9 cellular contexts compared by ENCODE assay signal in genomic region chr3:185460719-185461350, GRCh38. TPM values are rescaled to one million over a fixed set of nuclear protein-coding genes. Genes with fewer than 3 reads are reported as not detected.
DNase-seq lines count a peak whose midpoint lies in the region; ATAC-seq and TF ChIP-seq lines count a peak whose summit lies in the region.
"Had no signal": no experiment of that assay in that cellular context is flagged by ENCODE, and none has a peak within 500 bp of the region (broad histone marks: within the 10 kb centered on the region; RNA-seq: fewer than 3 reads in every experiment).

No MANE protein-coding gene starts in this region.

- H3K4me1 Mint-ChIP-seq in activated T-helper 17 cell treated with anti-CD3 and anti-CD28 coated beads, Interleukin-2, amount 50 U/mL, for 72 hours = no peaks in the 10 kb centered on the region

- no peaks in the 10 kb centered on the region for H3F3A ChIP-seq in PC-3 (ENCODE audit: low read length, unreplicated experiment)

- no peaks in the 10 kb centered on the region for H3K27me3 Mint-ChIP-seq in activated T-helper 17 cell treated with anti-CD3 and anti-CD28 coated beads, Interleukin-2, amount 50 U/mL, for 72 hours

- H3K9me3 ChIP-seq in PC-3 (ENCODE audit: low read length) (no peaks in the 10 kb centered on the region), testis (no peaks in the 10 kb centered on the region), body of pancreas (no peaks in the 10 kb centered on the region)

- no peaks in the 10 kb centered on the region for H3K9me2 ChIP-seq in PC-3 (replicated peaks; ENCODE audit: low read length)

- 58 to 67% methylated on average over 6 of the region's 6 CpGs for WGBS in testis, 2 donors
- 81 to 87% methylated on average over 6 of the region's 6 CpGs for WGBS in body of pancreas, 2 donors

- no peak overlapping the region for H3K4me2 ChIP-seq in PC-3 (ENCODE audit: low read length)

- no peaks in the 10 kb centered on the region for H3K27me3 ChIP-seq in PC-3 (ENCODE audit: low read length)
- no peaks in the 10 kb centered on the region for H3K27me3 ChIP-seq in testis
- no peaks in the 10 kb centered on the region for H3K27me3 ChIP-seq in body of pancreas

- H4K20me1 ChIP-seq in PC-3 (ENCODE audit: low read length) = no peaks in the 10 kb centered on the region

- no peak overlapping the region for H3K27ac ChIP-seq in PC-3 (ENCODE audit: low read length)
- no peak overlapping the region for H3K27ac ChIP-seq in testis
- no peak overlapping the region for H3K27ac ChIP-seq in body of pancreas

- TF ChIP-seq CTCF in PC-3 (conservative IDR thresholded peaks at IDR 0.05; ENCODE audit: low read depth, low read length) (peak; percentile 83), testis (IDR thresholded peaks at IDR 0.05) (peak; percentile 25 to 44 (median 29)), body of pancreas (IDR thresholded peaks at IDR 0.05) (peak in 3 of 7 experiments; percentile 14 to 24 (median 21))

- H3K4me3 ChIP-seq in PC-3 (ENCODE audit: low read length) (no peak overlapping the region), testis (no peak overlapping the region), body of pancreas (no peak overlapping the region)

- H3K27ac Mint-ChIP-seq in activated T-helper 17 cell treated with anti-CD3 and anti-CD28 coated beads, Interleukin-2, amount 50 U/mL, for 72 hours = no peak overlapping the region

- H3K4me1 ChIP-seq in PC-3 (ENCODE audit: insufficient read depth, low read length) (no peaks in the 10 kb centered on the region), testis (no peaks in the 10 kb centered on the region), body of pancreas (no peaks in the 10 kb centered on the region)

- no peak overlapping the region for H3K9ac ChIP-seq in PC-3 (ENCODE audit: low read length)

- ATAC-seq in PC-3 (peak; percentile 72), HG03139 (IDR thresholded peaks at IDR 0.05; ENCODE audit: unreplicated experiment) (no peak), body of pancreas (no peak)
- ATAC-seq in activated T-helper 17 cell treated with anti-CD3 and anti-CD28 coated beads, Interleukin-2, amount 50 U/mL, for 72 hours (replicated peaks) = no peak

- H3K79me2 ChIP-seq in PC-3 (ENCODE audit: low read length) = no peaks in the 10 kb centered on the region

- TF ChIP-seq POLR2A in testis (IDR thresholded peaks at IDR 0.05) (no peak), body of pancreas (IDR thresholded peaks at IDR 0.05) (no peak)

- no peak overlapping the region for H3K4me3 Mint-ChIP-seq in activated T-helper 17 cell treated with anti-CD3 and anti-CD28 coated beads, Interleukin-2, amount 50 U/mL, for 72 hours

- intact Hi-C loops in PC-3 (cut with micrococcal nuclease) = loop anchor here (1.0 to 5.0 kb wide), 2 partner anchors 98 to 116 kb away; no protein-coding TSS in a partner anchor
- intact Hi-C loops in testis (cut with DNase I; ENCODE audit: low total_unique reads) = no loop called here
- intact Hi-C loops in body of pancreas (cut with DNase I) = no loop called here

- POLR2A ChIA-PET in PC-3 (lab: Charles Lee; ENCODE audit: unreplicated experiment) = interaction anchor here (0.6 kb wide), 1 partner anchor 98 kb away, joined by 3 read pairs; no protein-coding TSS in a partner anchor

- H3K36me3 Mint-ChIP-seq in activated T-helper 17 cell treated with anti-CD3 and anti-CD28 coated beads, Interleukin-2, amount 50 U/mL, for 72 hours (ENCODE audit: low read depth) = no peaks in the 10 kb centered on the region

- CTCF ChIA-PET in PC-3 (lab: Charles Lee) = interaction anchor here (0.6 to 1.6 kb wide), 6 partner anchors 61 to 115 kb away, joined by 3 to 14 read pairs (median 5); no protein-coding TSS in a partner anchor

- no peak overlapping the region for H2AFZ ChIP-seq in PC-3 (ENCODE audit: low read length)

- BruUV-seq in PC-3 (replicated peaks; lab: Mats Ljungman, UMichigan) = no TSS peak

- H3K36me3 ChIP-seq in PC-3 (ENCODE audit: low read depth, low read length) (no peaks in the 10 kb centered on the region), testis (ENCODE audit: low read depth, missing control alignments) (no peaks in the 10 kb centered on the region), body of pancreas (replicated peaks in 1 of 2; ENCODE audit: insufficient read depth in 1 of 2, low read depth in 2 of 2) (peaks cover 0 to 23% of the 10 kb centered on the region in 2 donors)

- DNase-seq in SIG-M5 treated with dmso at 0.1 percent for 504 hours (lab: John Stamatoyannopoulos, UW; ENCODE audit: unreplicated experiment) (peak; percentile 40), SIG-M5 (lab: John Stamatoyannopoulos, UW) (no peak), PC-3 (peak; percentile 75), fibroblast of peridontal ligament (ENCODE audit: extremely low read depth) (peak; percentile 30), testis (no peak), body of pancreas (no peak)
- DNase-seq: DMS79 had no signal

- H3K9me3 Mint-ChIP-seq in activated T-helper 17 cell treated with anti-CD3 and anti-CD28 coated beads, Interleukin-2, amount 50 U/mL, for 72 hours = no peaks in the 10 kb centered on the region

RNA-seq across cellular contexts. Expression of gene TMEM41A, which starts 38.0 kb away (rescaled TPM):
- total RNA-seq in PC-3 (2014; rRNA removed) (25.3 and 28.5 TPM in 2 replicates), testis (10 to 100 TPM; 34.4 to 38.7 TPM), body of pancreas (1 to 10 TPM; 7.6 to 9.3 TPM)
- 29.9 TPM for polyA plus RNA-seq in testis (ENCODE audit: insufficient read depth, low read depth, low replicate concordance)
- 10 to 100 TPM; 30.6 to 49.9 TPM for total RNA-seq in activated T-helper 17 cell treated with anti-CD3 and anti-CD28 coated beads, Interleukin-2, amount 50 U/mL, for 72 hours

Comparison
In these comparisons a context has a peak if more than half of its experiments do, and no peak if none do; other contexts are left out.
1. DNase-seq: peak in SIG-M5 treated with dmso at 0.1 percent for 504 hours (single experiment), PC-3 (single experiment) and fibroblast of peridontal ligament (single experiment); none in SIG-M5 (single experiment), testis (single experiment) and body of pancreas (0 of 4).